23 cellular contexts compared by ENCODE assay signal in genomic region chr9:91202757-91203283, GRCh38.
"Had no signal": no experiment of that assay in that cellular context is flagged by ENCODE, and none has a peak within 500 bp of the region (broad histone marks: within the 10 kb centered on the region; RNA-seq: fewer than 3 reads in every experiment).

No MANE protein-coding gene starts in this region.

- H3K9me3 ChIP-seq: Peyer's patch had no signal

- H3K4me3 ChIP-seq: PC-9, Peyer's patch, SJCRH30 had no signal

- DNase-seq: IMR-90, MV-4-11, NCI-H1048, NCI-H1105, NCI-H1417, NCI-H1436 treated with DMSO at 0.1 percent for 48 hours, NCI-H1694, NCI-H187 treated with DMSO at 0.1 percent for 48 hours, NCI-H2029 treated with DMSO at 0.1 percent for 48 hours, NCI-H2107, NCI-H2227 treated with DMSO at 0.1 percent for 48 hours, NCI-H510A, NCI-H524 treated with DMSO at 0.1 percent for 48 hours, NCI-H69, NCI-H774, PC-9, Peyer's patch, SHP77 treated with DMSO at 0.1 percent for 48 hours, SJCRH30, T-helper 1 cell had no signal

- ATAC-seq: Right ventricle myocardium inferior, SK-N-SH treated with all-trans-retinoic acid at 6 μM for 48 hours had no signal

- H3K4me2 ChIP-seq: KMS-11, PC-9 had no signal

- H3K27ac ChIP-seq: KMS-11, PC-9, Peyer's patch, SJCRH30 had no signal

- H3K9ac ChIP-seq: KMS-11 had no signal

- H2AFZ ChIP-seq: PC-9 had no signal

- H3K27me3 ChIP-seq: Peyer's patch, SJCRH30 had no signal

- H3K36me3 ChIP-seq: Peyer's patch, SJCRH30 had no signal
